ENCODE assay signal across 1 cellular context in the genomic region with DNA sequence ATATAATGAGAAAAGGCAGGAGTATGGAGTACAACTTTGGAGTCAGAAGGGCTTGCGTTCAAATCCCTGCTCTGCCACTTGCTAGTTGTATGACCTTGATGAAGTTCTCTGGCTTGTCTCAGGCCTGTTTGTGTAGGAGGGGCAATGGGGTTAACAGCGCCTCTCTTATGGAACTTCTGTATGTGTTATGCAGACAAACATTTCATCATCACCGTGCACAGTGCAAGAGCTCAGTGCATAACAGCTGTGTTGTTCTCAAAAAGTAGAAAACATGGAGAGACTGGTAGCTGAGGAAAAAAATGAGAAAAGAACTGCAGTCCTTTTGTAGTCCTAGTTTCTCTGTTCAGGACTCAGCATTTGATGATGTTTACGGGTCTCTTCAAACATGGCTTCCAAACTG.
TF ChIP-seq lines count a peak whose summit lies in the region.

No MANE protein-coding gene starts in this region.

TF ChIP-seq in HepG2, 621 proteins besides CTCF, POLR2A, EP300 and RAD21 (continued from another document):
- TF ChIP-seq ARID5B (CRISPR knock-in tag; IDR thresholded peaks at IDR 0.05), result peak; percentile 57
- TF ChIP-seq FOXA3 (CRISPR knock-in tag; IDR thresholded peaks at IDR 0.05), result peak; percentile 54
- TF ChIP-seq ZNF318 (CRISPR knock-in tag; IDR thresholded peaks at IDR 0.05), result no peak
- TF ChIP-seq GATAD2A (CRISPR knock-in tag; IDR thresholded peaks at IDR 0.05), result peak; percentile 56
- TF ChIP-seq HDAC1 (CRISPR knock-in tag; IDR thresholded peaks at IDR 0.05), result 0 out of 2 replicates have a peak, but pooled peaks have one; percentile 25
- TF ChIP-seq CEBPB (IDR thresholded peaks at IDR 0.05; ENCODE audit: borderline replicate concordance, low read depth, low read length), result peak; percentile 77; the same call in 1 of the 2 replicates
- no peak for TF ChIP-seq SOX6 (IDR thresholded peaks at IDR 0.05)
- TF ChIP-seq SOX6 (CRISPR knock-in tag; IDR thresholded peaks at IDR 0.05), result peak; percentile 43; the same call in 1 of the 2 replicates
- peak; percentile 41; the same call in 1 of the 2 replicates for TF ChIP-seq SALL1 (CRISPR knock-in tag; IDR thresholded peaks at IDR 0.05)
- peak; percentile 44; the same call in 1 of the 2 replicates for TF ChIP-seq FOXP4 (CRISPR knock-in tag; IDR thresholded peaks at IDR 0.05)
- TF ChIP-seq ZMYM3 (CRISPR knock-in tag; IDR thresholded peaks at IDR 0.05), result no peak
